Comparison of ENCODE assay signal across 29 cellular contexts in genomic region chrX:136304493-136304892, GRCh38. TPM values are rescaled to one million over a fixed set of nuclear protein-coding genes. Genes with fewer than 3 reads are reported as not detected.
DNase-seq lines count a peak whose midpoint lies in the region; FAIRE-seq and TF ChIP-seq lines count a peak whose summit lies in the region.
"Had no signal": no experiment of that assay in that cellular context is flagged by ENCODE, and none has a peak within 500 bp of the region (broad histone marks: within the 10 kb centered on the region; RNA-seq: fewer than 3 reads in every experiment).

No MANE protein-coding gene starts in this region.

- no peak overlapping the region for H3K27ac ChIP-seq in Karpas-422 (ENCODE audit: low read length)
- H3K27ac ChIP-seq in keratinocyte (ENCODE audit: control insufficient read depth, insufficient read depth, low read length): no peak overlapping the region
- H3K27ac ChIP-seq: BLaER1, neutrophil, right lobe of liver, stomach, thyroid gland, vagina had no signal

- H3K9ac ChIP-seq in Karpas-422 (ENCODE audit: low read length) (no peak overlapping the region), keratinocyte (ENCODE audit: control insufficient read depth, extremely low read depth, insufficient read depth, low read length) (no peak overlapping the region)
- H3K9ac ChIP-seq: BLaER1 had no signal

- H3K9me3 ChIP-seq in Karpas-422 (ENCODE audit: low read length): no peaks in the 10 kb centered on the region; the same call in 1 of the 2 replicates
- no peaks in the 10 kb centered on the region for H3K9me3 ChIP-seq in keratinocyte (ENCODE audit: control insufficient read depth, low read depth, low read length)
- H3K9me3 ChIP-seq: neutrophil, right lobe of liver, thyroid gland, vagina had no signal

- H3K27me3 ChIP-seq in GM06990 (replicated peaks; ENCODE audit: control insufficient read depth, insufficient read depth, low read length) (no peaks in the 10 kb centered on the region; the same call in 1 of the 2 replicates), Karpas-422 (ENCODE audit: low read length) (no peaks in the 10 kb centered on the region), keratinocyte (ENCODE audit: control insufficient read depth, extremely low read depth, insufficient read depth, low read length) (no peaks in the 10 kb centered on the region)
- H3K27me3 ChIP-seq: neutrophil, right lobe of liver, stomach, thyroid gland, vagina had no signal

- in situ Hi-C loops in SK-MEL-5 (cut with HindIII; ENCODE audit: low pct_unique_long_range_greater_than_20kb, low sequenced_read_pairs): no loop called here

- H3K4me2 ChIP-seq in Karpas-422 (ENCODE audit: low read depth, low read length, poor library complexity, severe bottlenecking) (no peak overlapping the region), keratinocyte (ENCODE audit: control insufficient read depth, extremely low read depth, insufficient read depth, low read depth, low read length) (no peak overlapping the region)
- H3K4me2 ChIP-seq: BLaER1 had no signal

- TF ChIP-seq CTCF in GM06990 (IDR thresholded peaks at IDR 0.05; ENCODE audit: insufficient read depth, low read length, poor library complexity, severe bottlenecking): peak; percentile 21
- TF ChIP-seq CTCF in keratinocyte (optimal IDR thresholded peaks at IDR 0.05 in 1 of 3, IDR thresholded peaks at IDR 0.05 in 1 of 3, conservative IDR thresholded peaks at IDR 0.05 in 1 of 3; ENCODE audit: extremely low read depth in 1 of 3, insufficient read depth in 2 of 3, low read length in 3 of 3): peak in 2 of 3 experiments; percentile 12 to 22

- no peaks in the 10 kb centered on the region for H3K36me3 ChIP-seq in GM06990 (ENCODE audit: control insufficient read depth, insufficient read depth, low read length)
- H3K36me3 ChIP-seq in Karpas-422 (ENCODE audit: insufficient read depth, low read length): no peaks in the 10 kb centered on the region
- no peaks in the 10 kb centered on the region for H3K36me3 ChIP-seq in keratinocyte (ENCODE audit: control insufficient read depth in 2 of 2, extremely low read depth in 1 of 2, insufficient read depth in 2 of 2, low read length in 2 of 2)
- H3K36me3 ChIP-seq: BLaER1, neutrophil, right lobe of liver, stomach, thyroid gland, vagina had no signal

- no peaks in the 10 kb centered on the region for H4K20me1 ChIP-seq in Karpas-422 (ENCODE audit: insufficient read depth, low read depth, low read length)
- H4K20me1 ChIP-seq in keratinocyte (ENCODE audit: control insufficient read depth, extremely low read depth, insufficient read depth, low read length): no peaks in the 10 kb centered on the region

- H3K4me1 ChIP-seq in Karpas-422 (ENCODE audit: low read length) (no peaks in the 10 kb centered on the region), keratinocyte (ENCODE audit: control insufficient read depth, extremely low read depth, insufficient read depth, low read length) (no peaks in the 10 kb centered on the region)
- H3K4me1 ChIP-seq: BLaER1, right lobe of liver, stomach, thyroid gland, vagina had no signal

- no peaks in the 10 kb centered on the region for H3K79me2 ChIP-seq in Karpas-422 (ENCODE audit: low read length)
- H3K79me2 ChIP-seq in keratinocyte (ENCODE audit: control insufficient read depth, insufficient read depth, low read length): no peaks in the 10 kb centered on the region

- no peak for DNase-seq in GM06990 (ENCODE audit: extremely low read depth, insufficient read length)
- DNase-seq in Karpas-422: peak; percentile 54
- peak; percentile 8 for DNase-seq in SK-MEL-5 (ENCODE audit: low read depth, low spot score)
- no peak for DNase-seq in keratinocyte (ENCODE audit: low read depth, low spot score)
- no peak for DNase-seq in NCI-H187 treated with DMSO at 0.1 percent for 48 hours (lab: John Stamatoyannopoulos, UW)
- DNase-seq in NK-92 treated with Interleukin-12 subunit alpha and Interleukin-12 subunit beta, amount 100 ng/mL, for 24 hours (lab: John Stamatoyannopoulos, UW): no peak
- no peak for DNase-seq in NCI-H345 treated with DMSO at 0.1 percent for 48 hours (lab: John Stamatoyannopoulos, UW; ENCODE audit: unreplicated experiment)
- DNase-seq: activated CD4-positive, alpha-beta memory T cell treated with anti-CD3 and anti-CD28 coated beads, Interleukin-2, amount 10 ng/mL, durations not matched to agents 7 days and 5 days; activated CD4-positive, CD25-positive, alpha-beta regulatory T cell treated with anti-CD3 and anti-CD28 coated beads, Interleukin-2, amount 50 U/mL, for 72 hours; activated CD8-positive, alpha-beta memory T cell treated with anti-CD3 and anti-CD28 coated beads, Interleukin-2, amount 50 U/mL, for 4 hours; activated naive CD4-positive, alpha-beta T cell treated with Interleukin-2 at 50 U/mL for 16 hours; caudate nucleus; DMS79; midbrain; naive B cell; NCI-H1436; NCI-H2081 treated with DMSO at 0.1 percent for 48 hours; NCI-H748 treated with DMSO at 0.1 percent for 48 hours; right lobe of liver; stomach; T-helper 17 cell; thyroid gland had no signal

- H2AFZ ChIP-seq in Karpas-422 (ENCODE audit: low read length) (no peak overlapping the region), keratinocyte (ENCODE audit: control insufficient read depth, low read length) (no peak overlapping the region)

- H3K4me3 ChIP-seq in GM06990 (replicated peaks; ENCODE audit: low read depth, low read length) (no peak overlapping the region), Karpas-422 (ENCODE audit: low read length) (no peak overlapping the region), keratinocyte (ENCODE audit: control insufficient read depth in 2 of 3, extremely low read depth in 1 of 3, insufficient read depth in 2 of 3, low read depth in 1 of 3, low read length in 3 of 3) (no peak overlapping the region)
- H3K4me3 ChIP-seq: BLaER1, right lobe of liver, stomach, thyroid gland, vagina had no signal

- FAIRE-seq in keratinocyte (lab: Jason Lieb, UNC): no peak

- no peaks in the 10 kb centered on the region for H3K9me2 ChIP-seq in Karpas-422 (replicated peaks; ENCODE audit: insufficient read depth, low read length)

- no peaks in the 10 kb centered on the region for H3K9me1 ChIP-seq in keratinocyte (ENCODE audit: control insufficient read depth, extremely low read depth, insufficient read depth, low read length)

- dilution Hi-C loops in keratinocyte (cut with MboI; ENCODE audit: extremely low pct_ligation_motif_present, low sequenced_read_pairs): no loop called here

RNA-seq across cellular contexts. Expression of gene ADGRG4, which starts 3.7 kb away (rescaled TPM):
- not detected in 2 replicates for total RNA-seq in Karpas-422 (2014; rRNA removed; shearing (Covaris generic); ENCODE audit: low replicate concordance)
- total RNA-seq in SK-MEL-5 (2014; rRNA removed; shearing (Covaris generic)): not detected in 2 replicates
- polyA plus RNA-seq in SK-MEL-5 (2015; cell fraction: cytosol; rRNA removed): not detected in 2 replicates
- not detected in 2 replicates for polyA plus RNA-seq in SK-MEL-5 (2015; cell fraction: nucleus; rRNA removed)
- not detected in 3 replicates for polyA plus RNA-seq in keratinocyte
- polyA plus RNA-seq in keratinocyte (2011; ENCODE audit: low read depth): not detected
- polyA plus RNA-seq in keratinocyte (2011; cell fraction: cytosol; rRNA removed): not detected in 2 replicates
- not detected in 2 replicates for polyA plus RNA-seq in keratinocyte (2011; cell fraction: nucleus; rRNA removed)
- polyA plus RNA-seq in keratinocyte (2012; ENCODE audit: low replicate concordance): not detected in 2 replicates
- not detected in 3 replicates for polyA minus RNA-seq in keratinocyte
- not detected for polyA minus RNA-seq in keratinocyte (2011; cell fraction: cytosol; rRNA and poly(A)+ RNA removed)
- polyA minus RNA-seq in keratinocyte (2011; cell fraction: nucleus; rRNA and poly(A)+ RNA removed): not detected in 2 replicates
- total RNA-seq: activated CD4-positive, alpha-beta memory T cell treated with anti-CD3 and anti-CD28 coated beads, Interleukin-2, amount 10 ng/mL, durations not matched to agents 7 days and 5 days; esophagus mucosa; fibroblast of villous mesenchyme; kidney epithelial cell; lower leg skin; T-helper 17 cell had no signal

RNA-seq across cellular contexts. Expression of gene MAP7D3, which starts 53.3 kb away (rescaled TPM):
- 25.3 and 27.2 TPM in 2 replicates for total RNA-seq in Karpas-422 (2014; rRNA removed; shearing (Covaris generic); ENCODE audit: low replicate concordance)
- 27.8 and 28.0 TPM in 2 replicates for total RNA-seq in SK-MEL-5 (2014; rRNA removed; shearing (Covaris generic))
- 13.9 and 20.6 TPM in 2 replicates for polyA plus RNA-seq in SK-MEL-5 (2015; cell fraction: cytosol; rRNA removed)
- 16.0 and 19.8 TPM in 2 replicates for polyA plus RNA-seq in SK-MEL-5 (2015; cell fraction: nucleus; rRNA removed)
- 9.7 to 13.6 TPM (median 12.5 TPM) in 3 replicates for polyA plus RNA-seq in keratinocyte
- polyA plus RNA-seq in keratinocyte (2011; ENCODE audit: low read depth): 56.2 TPM
- polyA plus RNA-seq in keratinocyte (2011; cell fraction: cytosol; rRNA removed): 8.8 and 12.8 TPM in 2 replicates
- 15.7 and 18.2 TPM in 2 replicates for polyA plus RNA-seq in keratinocyte (2011; cell fraction: nucleus; rRNA removed)
- polyA plus RNA-seq in keratinocyte (2012; ENCODE audit: low replicate concordance): 6.7 and 16.9 TPM in 2 replicates
- polyA minus RNA-seq in keratinocyte: 7.0 to 14.6 TPM (median 10.3 TPM) in 3 replicates
- polyA minus RNA-seq in keratinocyte (2011; cell fraction: cytosol; rRNA and poly(A)+ RNA removed): 13.6 TPM
- 6.8 and 13.3 TPM in 2 replicates for polyA minus RNA-seq in keratinocyte (2011; cell fraction: nucleus; rRNA and poly(A)+ RNA removed)

Comparison
In these comparisons a context has a peak if more than half of its experiments do, and no peak if none do; other contexts are left out.
1. DNase-seq: peak in Karpas-422 (single experiment) and SK-MEL-5 (single experiment); none in GM06990 (single experiment), keratinocyte (single experiment), NCI-H187 treated with DMSO at 0.1 percent for 48 hours (single experiment), NK-92 treated with Interleukin-12 subunit alpha and Interleukin-12 subunit beta, amount 100 ng/mL, for 24 hours (single experiment) and NCI-H345 treated with DMSO at 0.1 percent for 48 hours (single experiment).